In genomic region chr12:27967551-27968054, GRCh38 we compare ENCODE assay signal across 1 cellular context.
TF ChIP-seq lines count a peak whose summit lies in the region.

No MANE protein-coding gene starts in this region.

TF ChIP-seq in IMR-90, 13 proteins besides CTCF, POLR2A, EP300 and RAD21:
- TF ChIP-seq MXI1 (IDR thresholded peaks at IDR 0.05; ENCODE audit: borderline replicate concordance, low read depth, low read length) (no peak), FOS (IDR thresholded peaks at IDR 0.05; ENCODE audit: low read depth, low read length) (no peak), SMC3 (IDR thresholded peaks at IDR 0.05; ENCODE audit: low read depth, low read length) (no peak), BHLHE40 (IDR thresholded peaks at IDR 0.05; ENCODE audit: low read depth, low read length) (no peak)
